Comparison of ENCODE assay signal across 14 cellular contexts in the genomic region with DNA sequence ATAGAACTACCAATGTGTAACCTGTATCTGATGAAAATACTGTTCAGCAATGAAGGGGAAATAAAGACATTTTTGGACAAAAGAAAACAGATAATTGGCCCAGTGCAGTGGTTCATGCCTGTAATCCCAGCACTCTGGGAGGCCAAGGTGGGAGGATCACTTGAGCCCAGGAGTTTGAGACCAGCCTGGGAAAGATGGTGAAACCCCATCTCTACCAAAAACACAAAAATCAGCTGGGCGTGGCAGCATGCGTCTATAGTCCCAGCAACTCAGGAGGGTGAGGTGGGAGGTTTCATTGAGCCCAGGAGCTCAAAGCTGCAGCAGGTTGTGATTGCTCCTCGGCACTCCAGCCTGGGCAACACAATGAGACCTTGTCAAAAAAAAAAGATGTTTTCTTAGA. TPM values are rescaled to one million over a fixed set of nuclear protein-coding genes. Genes with fewer than 3 reads are reported as not detected.
"Had no signal": no experiment of that assay in that cellular context is flagged by ENCODE, and none has a peak within 500 bp of the region (broad histone marks: within the 10 kb centered on the region; RNA-seq: fewer than 3 reads in every experiment).

No MANE protein-coding gene starts in this region.

RNA-seq across cellular contexts. Expression of gene TUBA3C, which starts 11.0 kb away (rescaled TPM):
- total RNA-seq: activated B cell treated with CpG ODN at 0.5 μM for 24 hours; activated CD4-positive, alpha-beta memory T cell treated with anti-CD3 and anti-CD28 coated beads for 36 hours; activated CD4-positive, alpha-beta memory T cell treated with anti-CD3 and anti-CD28 coated beads, Interleukin-2, amount 10 ng/mL, durations not matched to agents 7 days and 5 days; activated CD4-positive, alpha-beta T cell treated with anti-CD3 and anti-CD28 coated beads for 36 hours; activated CD4-positive, alpha-beta T cell treated with anti-CD3 and anti-CD28 coated beads, Interleukin-2, amount 10 ng/mL, durations not matched to agents 7 days and 5 days; activated CD8-positive, alpha-beta memory T cell treated with anti-CD3 and anti-CD28 coated beads for 36 hours; activated CD8-positive, alpha-beta memory T cell treated with anti-CD3 and anti-CD28 coated beads, Interleukin-2, amount 10 ng/mL, durations not matched to agents 7 days and 5 days; activated CD8-positive, alpha-beta T cell treated with anti-CD3 and anti-CD28 coated beads for 36 hours; activated CD8-positive, alpha-beta T cell treated with anti-CD3 and anti-CD28 coated beads, Interleukin-2, amount 10 ng/mL, durations not matched to agents 7 days and 5 days; T-cell; T-helper 1 cell treated with Interleukin-12 subunit alpha and Interleukin-12 subunit beta and Interleukin-4 antibody, amounts not matched to agents 30 ng/mL and 1 ng/mL, for 36 hours; T-helper 17 cell; T-helper 2 cell treated with Interferon-gamma antibody and Interleukin-4, amounts not matched to agents 100 ng/mL and 5 ng/mL, for 36 hours; WTC11 had no signal
